1 cellular context compared by ENCODE assay signal in genomic region chr7:148856891-148857290, GRCh38.
TF ChIP-seq lines count a peak whose summit lies in the region.

No MANE protein-coding gene starts in this region.

TF ChIP-seq in K562, 482 proteins besides CTCF, POLR2A, EP300 and RAD21:
- TF ChIP-seq CTBP1 (IDR thresholded peaks at IDR 0.05; ENCODE audit: borderline replicate concordance) (peak; percentile 16; the same call in 1 of the 2 replicates), LEF1 (IDR thresholded peaks at IDR 0.05) (0 out of 2 replicates have a peak, but pooled peaks have one; percentile 19), MEIS2 (IDR thresholded peaks at IDR 0.05; ENCODE audit: partially characterized antibody) (peak; percentile 4), BACH1 (tag; IDR thresholded peaks at IDR 0.05) (0 out of 2 replicates have a peak, but pooled peaks have one; percentile 3), TEAD4 (IDR thresholded peaks at IDR 0.05; ENCODE audit: low read length) (peak; percentile 75), TEAD4 (CRISPR knock-in tag; IDR thresholded peaks at IDR 0.05; ENCODE audit: borderline replicate concordance) (no peak), ARID1B (IDR thresholded peaks at IDR 0.05) (peak; percentile 36; the same call in 1 of the 2 replicates), SRF (CRISPR knock-in tag; IDR thresholded peaks at IDR 0.05) (no peak), CEBPG (CRISPR knock-in tag; IDR thresholded peaks at IDR 0.05) (no peak), CEBPG (tag; conservative IDR thresholded peaks at IDR 0.05 in 1 of 2, IDR thresholded peaks at IDR 0.05 in 1 of 2) (peak in 1 of 2 experiments; percentile 55; a peak in 2 of 4 replicates), KAT2B (IDR thresholded peaks at IDR 0.05; ENCODE audit: low read depth, low read length) (no peak), HES1 (IDR thresholded peaks at IDR 0.05; ENCODE audit: low read depth) (peak; percentile 78), ZNF12 (CRISPR knock-in tag; IDR thresholded peaks at IDR 0.05) (no peak), CEBPB (tag; IDR thresholded peaks at IDR 0.05) (peak; percentile 27; the same call in 1 of the 2 replicates), RCOR1 (IDR thresholded peaks at IDR 0.05; ENCODE audit: borderline replicate concordance in 1 of 2, low read depth in 2 of 2, low read length in 2 of 2) (peak in 1 of 2 experiments; percentile 74; a peak in 2 of 4 replicates), VEZF1 (CRISPR knock-in tag; IDR thresholded peaks at IDR 0.05) (0 out of 2 replicates have a peak, but pooled peaks have one; percentile 19), RB1 (IDR thresholded peaks at IDR 0.05; ENCODE audit: low read depth) (no peak), KDM1A (IDR thresholded peaks at IDR 0.05) (peak; percentile 75 to 85; a peak in 3 of 4 replicates), MCM7 (IDR thresholded peaks at IDR 0.05) (no peak), ESRRA (IDR thresholded peaks at IDR 0.05; ENCODE audit: borderline replicate concordance, low read depth) (peak; percentile 56; the same call in 1 of the 2 replicates), CBFA2T3 (IDR thresholded peaks at IDR 0.05) (peak; percentile 30; the same call in 1 of the 2 replicates)
- TF ChIP-seq, protein P1, sequence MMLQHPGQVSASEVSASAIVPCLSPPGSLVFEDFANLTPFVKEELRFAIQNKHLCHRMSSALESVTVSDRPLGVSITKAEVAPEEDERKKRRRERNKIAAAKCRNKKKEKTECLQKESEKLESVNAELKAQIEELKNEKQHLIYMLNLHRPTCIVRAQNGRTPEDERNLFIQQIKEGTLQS (IDR thresholded peaks at IDR 0.05) = no peak
- TF ChIP-seq, protein P1 (CRISPR knock-in tag; conservative IDR thresholded peaks at IDR 0.05) = 0 out of 2 replicates have a peak, but pooled peaks have one; percentile 7
